8 cellular contexts compared by ENCODE assay signal in genomic region chr4:153249199-153250154, GRCh38. TPM values are rescaled to one million over a fixed set of nuclear protein-coding genes. Genes with fewer than 3 reads are reported as not detected.
DNase-seq lines count a peak whose midpoint lies in the region; ATAC-seq, FAIRE-seq and TF ChIP-seq lines count a peak whose summit lies in the region.

No MANE protein-coding gene starts in this region.

- H3K9me1 ChIP-seq in keratinocyte (ENCODE audit: control insufficient read depth, extremely low read depth, insufficient read depth, low read length), result no peaks in the 10 kb centered on the region

- H3K4me1 ChIP-seq in keratinocyte (ENCODE audit: control insufficient read depth, extremely low read depth, insufficient read depth, low read length), result peaks cover 8% of the 10 kb centered on the region

- no peaks in the 10 kb centered on the region for H3K27me3 ChIP-seq in keratinocyte (ENCODE audit: control insufficient read depth, extremely low read depth, insufficient read depth, low read length)

- dilution Hi-C loops in keratinocyte (cut with MboI; ENCODE audit: extremely low pct_ligation_motif_present, low sequenced_read_pairs), result no loop called here

- H3K4me3 ChIP-seq in keratinocyte (ENCODE audit: control insufficient read depth in 2 of 3, extremely low read depth in 1 of 3, insufficient read depth in 2 of 3, low read depth in 1 of 3, low read length in 3 of 3), result peak overlapping the region; percentile 35 to 76 (median 74)

- peak; percentile 79 for FAIRE-seq in A204.1 (lab: Jason Lieb, UNC)
- peak; percentile 77 for FAIRE-seq in keratinocyte (lab: Jason Lieb, UNC)

- no peaks in the 10 kb centered on the region for H3K9me3 ChIP-seq in keratinocyte (ENCODE audit: control insufficient read depth, low read depth, low read length)

- peak overlapping the region; percentile 94 for H2AFZ ChIP-seq in keratinocyte (ENCODE audit: control insufficient read depth, low read length)

- H3K4me2 ChIP-seq in keratinocyte (ENCODE audit: control insufficient read depth, extremely low read depth, insufficient read depth, low read depth, low read length), result peak overlapping the region; percentile 95

- H4K20me1 ChIP-seq in keratinocyte (ENCODE audit: control insufficient read depth, extremely low read depth, insufficient read depth, low read length), result no peaks in the 10 kb centered on the region

- peak overlapping the region; percentile 59 for H3K27ac ChIP-seq in keratinocyte (ENCODE audit: control insufficient read depth, insufficient read depth, low read length)

- peak overlapping the region; percentile 73 for H3K9ac ChIP-seq in keratinocyte (ENCODE audit: control insufficient read depth, extremely low read depth, insufficient read depth, low read length)

- peak; percentile 46 for DNase-seq in NCI-H2196 treated with DMSO at 0.1 percent for 48 hours (lab: John Stamatoyannopoulos, UW; ENCODE audit: unreplicated experiment)
- peak; percentile 78 for DNase-seq in activated CD4-positive, CD25-positive, alpha-beta regulatory T cell treated with anti-CD3 and anti-CD28 coated beads, Interleukin-2, amount 50 U/mL, for 72 hours
- peak; percentile 77 for DNase-seq in cerebellar cortex (ENCODE audit: low spot score)
- no peak for DNase-seq in keratinocyte (ENCODE audit: low read depth, low spot score)
- DNase-seq in stimulated activated CD4-positive, alpha-beta T cell treated with anti-CD3 and anti-CD28 coated beads, Interleukin-15, amount 100 ng/mL, for 48 hours (ENCODE audit: low read depth in 2 of 2), result peak; percentile 64 to 76

- H3K36me3 ChIP-seq in keratinocyte (ENCODE audit: control insufficient read depth in 2 of 2, extremely low read depth in 1 of 2, insufficient read depth in 2 of 2, low read length in 2 of 2), result no peaks in the 10 kb centered on the region

- ATAC-seq in GM18867 (IDR thresholded peaks at IDR 0.05; ENCODE audit: unreplicated experiment) (peak; percentile 99), HG03066 (IDR thresholded peaks at IDR 0.05; ENCODE audit: low read depth, unreplicated experiment) (peak; percentile 98)

- TF ChIP-seq CTCF in keratinocyte (optimal IDR thresholded peaks at IDR 0.05 in 1 of 3, IDR thresholded peaks at IDR 0.05 in 1 of 3, conservative IDR thresholded peaks at IDR 0.05 in 1 of 3; ENCODE audit: extremely low read depth in 1 of 3, insufficient read depth in 2 of 3, low read length in 3 of 3), result no peak

- H3K79me2 ChIP-seq in keratinocyte (ENCODE audit: control insufficient read depth, insufficient read depth, low read length), result no peaks in the 10 kb centered on the region

RNA-seq across cellular contexts. Expression of gene TRIM2, which starts 45.2 kb away (rescaled TPM):
- 9.0 to 12.2 TPM (median 10.6 TPM) in 3 replicates for polyA plus RNA-seq in keratinocyte
- 1.9 TPM for polyA plus RNA-seq in keratinocyte (2011; ENCODE audit: low read depth)
- 7.8 and 11.6 TPM in 2 replicates for polyA plus RNA-seq in keratinocyte (2011; cell fraction: cytosol; rRNA removed)
- polyA plus RNA-seq in keratinocyte (2011; cell fraction: nucleus; rRNA removed), result 11.4 and 12.4 TPM in 2 replicates
- 5.1 and 7.5 TPM in 2 replicates for polyA plus RNA-seq in keratinocyte (2012; ENCODE audit: low replicate concordance)
- 29.5 to 42.4 TPM (median 38.2 TPM) in 3 replicates for polyA minus RNA-seq in keratinocyte
- 28.0 TPM for polyA minus RNA-seq in keratinocyte (2011; cell fraction: cytosol; rRNA and poly(A)+ RNA removed)
- polyA minus RNA-seq in keratinocyte (2011; cell fraction: nucleus; rRNA and poly(A)+ RNA removed), result 26.3 and 37.5 TPM in 2 replicates
